20 cellular contexts compared by ENCODE assay signal in the genomic region with DNA sequence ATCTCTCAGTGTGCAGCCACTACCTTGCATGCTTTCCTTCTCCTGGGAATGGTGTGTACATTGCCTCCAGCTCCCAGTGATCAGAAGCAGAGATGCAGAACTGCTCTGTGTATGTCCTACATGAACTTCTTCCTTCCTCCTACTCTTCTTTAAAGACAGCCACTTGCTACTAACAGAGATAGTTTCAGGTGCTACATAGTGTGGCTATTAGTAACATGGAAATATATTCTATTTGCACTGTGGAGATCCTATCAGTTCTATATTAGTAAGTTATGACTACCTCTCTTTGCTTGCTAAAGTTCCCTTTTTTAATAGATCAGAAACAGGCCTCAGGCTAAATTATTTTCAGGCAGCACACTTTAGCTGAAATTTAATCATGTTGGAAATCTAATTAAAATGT.
DNase-seq lines count a peak whose midpoint lies in the region; ATAC-seq and TF ChIP-seq lines count a peak whose summit lies in the region.
"Had no signal": no experiment of that assay in that cellular context is flagged by ENCODE, and none has a peak within 500 bp of the region (broad histone marks: within the 10 kb centered on the region; RNA-seq: fewer than 3 reads in every experiment).

No MANE protein-coding gene starts in this region.

- POLR2A ChIA-PET in activated CD8-positive, alpha-beta T cell treated with anti-CD3 and anti-CD28 coated beads for 36 hours (lab: Charles Lee) = interaction anchor here (0.9 kb wide), 1 partner anchor 38 kb away, joined by 3 read pairs; no protein-coding TSS in a partner anchor
- POLR2A ChIA-PET in activated CD8-positive, alpha-beta T cell treated with anti-CD3 and anti-CD28 coated beads, Interleukin-2, amount 10 ng/mL, durations not matched to agents 7 days and 5 days (lab: Charles Lee) = no interaction called here

- no peak for DNase-seq in activated CD8-positive, alpha-beta T cell treated with anti-CD3 and anti-CD28 coated beads for 36 hours
- DNase-seq in activated CD8-positive, alpha-beta T cell treated with anti-CD3 and anti-CD28 coated beads, Interleukin-2, amount 10 ng/mL, durations not matched to agents 7 days and 5 days = no peak
- peak; percentile 33 for DNase-seq in CD1c-positive myeloid dendritic cell (ENCODE audit: extremely low spot score)
- no peak for DNase-seq in activated T-helper 2 cell treated with anti-CD3 and anti-CD28 coated beads, Interferon-gamma antibody, Interleukin-2, Interleukin-4, amounts not matched to agents 10 μg/mL and 5 μg/mL and 100 μg/mL, durations not matched to agents 14 hours and 24 hours and 36 hours (ENCODE audit: low spot score)
- DNase-seq in stimulated activated naive B cell treated with anti-CD40 and anti-IgM and Interleukin-4, amounts not matched to agents 10 μg/mL and 1 μg/mL and 100 μg/mL, for 72 hours = no peak
- DNase-seq: CD4-positive, alpha-beta memory T cell; COR-L47; DMS53; HCEC 1CT; NCI-H1048; NCI-H1417; NCI-H1694; NCI-H2029 treated with DMSO at 0.1 percent for 48 hours; NCI-H446 treated with DMSO at 0.1 percent for 48 hours; NCI-H526; SHP77 had no signal

- H3K27me3 Mint-ChIP-seq in activated CD8-positive, alpha-beta T cell treated with anti-CD3 and anti-CD28 coated beads for 36 hours = no peaks in the 10 kb centered on the region
- H3K27me3 Mint-ChIP-seq in activated CD8-positive, alpha-beta T cell treated with anti-CD3 and anti-CD28 coated beads, Interleukin-2, amount 10 ng/mL, durations not matched to agents 7 days and 5 days (ENCODE audit: low read depth) = no peaks in the 10 kb centered on the region
- H3K27me3 Mint-ChIP-seq in activated T-helper 2 cell treated with anti-CD3 and anti-CD28 coated beads, Interferon-gamma antibody, Interleukin-2, Interleukin-4, amounts not matched to agents 10 μg/mL and 5 μg/mL and 100 μg/mL, durations not matched to agents 14 hours and 24 hours and 36 hours (ENCODE audit: low read depth) = no peaks in the 10 kb centered on the region
- peaks cover 19 to 34% of the 10 kb centered on the region in 2 donors for H3K27me3 Mint-ChIP-seq in stimulated activated naive B cell treated with anti-CD40 and anti-IgM and Interleukin-4, amounts not matched to agents 10 μg/mL and 1 μg/mL and 100 μg/mL, for 72 hours

- TF ChIP-seq CTCF in activated CD8-positive, alpha-beta T cell treated with anti-CD3 and anti-CD28 coated beads for 36 hours (IDR thresholded peaks at IDR 0.05) = no peak

- ATAC-seq in activated CD8-positive, alpha-beta T cell treated with anti-CD3 and anti-CD28 coated beads for 36 hours = peak; percentile 15
- ATAC-seq in activated CD8-positive, alpha-beta T cell treated with anti-CD3 and anti-CD28 coated beads, Interleukin-2, amount 10 ng/mL, durations not matched to agents 7 days and 5 days = no peak
- peak in 1 of 2 donors; percentile 39 for ATAC-seq in stimulated activated naive B cell treated with anti-CD40 and anti-IgM and Interleukin-4, amounts not matched to agents 10 μg/mL and 1 μg/mL and 100 μg/mL, for 72 hours (replicated peaks)
- ATAC-seq in HG02884 (IDR thresholded peaks at IDR 0.05; ENCODE audit: unreplicated experiment) = no peak
- no peak for ATAC-seq in GM19452 (IDR thresholded peaks at IDR 0.05; ENCODE audit: unreplicated experiment)
- ATAC-seq: Panc1 had no signal

- peaks cover 46% of the 10 kb centered on the region for H3K4me1 Mint-ChIP-seq in activated CD8-positive, alpha-beta T cell treated with anti-CD3 and anti-CD28 coated beads for 36 hours (ENCODE audit: low read depth)
- H3K4me1 Mint-ChIP-seq in activated CD8-positive, alpha-beta T cell treated with anti-CD3 and anti-CD28 coated beads, Interleukin-2, amount 10 ng/mL, durations not matched to agents 7 days and 5 days (ENCODE audit: low read depth) = peaks cover 17% of the 10 kb centered on the region
- peaks cover 57% of the 10 kb centered on the region for H3K4me1 Mint-ChIP-seq in activated T-helper 2 cell treated with anti-CD3 and anti-CD28 coated beads, Interferon-gamma antibody, Interleukin-2, Interleukin-4, amounts not matched to agents 10 μg/mL and 5 μg/mL and 100 μg/mL, durations not matched to agents 14 hours and 24 hours and 36 hours (ENCODE audit: low read depth)
- H3K4me1 Mint-ChIP-seq in stimulated activated naive B cell treated with anti-CD40 and anti-IgM and Interleukin-4, amounts not matched to agents 10 μg/mL and 1 μg/mL and 100 μg/mL, for 72 hours = peaks cover 11 to 12% of the 10 kb centered on the region in 2 donors

- no peaks in the 10 kb centered on the region for H3K36me3 Mint-ChIP-seq in activated CD8-positive, alpha-beta T cell treated with anti-CD3 and anti-CD28 coated beads for 36 hours (ENCODE audit: low read depth)
- no peaks in the 10 kb centered on the region for H3K36me3 Mint-ChIP-seq in activated CD8-positive, alpha-beta T cell treated with anti-CD3 and anti-CD28 coated beads, Interleukin-2, amount 10 ng/mL, durations not matched to agents 7 days and 5 days (ENCODE audit: low read depth)
- no peaks in the 10 kb centered on the region for H3K36me3 Mint-ChIP-seq in activated T-helper 2 cell treated with anti-CD3 and anti-CD28 coated beads, Interferon-gamma antibody, Interleukin-2, Interleukin-4, amounts not matched to agents 10 μg/mL and 5 μg/mL and 100 μg/mL, durations not matched to agents 14 hours and 24 hours and 36 hours (ENCODE audit: low read depth)
- H3K36me3 Mint-ChIP-seq in stimulated activated naive B cell treated with anti-CD40 and anti-IgM and Interleukin-4, amounts not matched to agents 10 μg/mL and 1 μg/mL and 100 μg/mL, for 72 hours = no peaks in the 10 kb centered on the region
- H3K36me3 Mint-ChIP-seq: CD4-positive, alpha-beta memory T cell; IgD-negative memory B cell had no signal

- intact Hi-C loops in activated CD8-positive, alpha-beta T cell treated with anti-CD3 and anti-CD28 coated beads for 36 hours (cut with micrococcal nuclease) = loop anchor here (5.0 kb wide), 1 partner anchor 37 kb away; no protein-coding TSS in a partner anchor
- intact Hi-C loops in activated T-helper 2 cell treated with anti-CD3 and anti-CD28 coated beads, Interferon-gamma antibody, Interleukin-2, Interleukin-4, amounts not matched to agents 10 μg/mL and 5 μg/mL and 100 μg/mL, durations not matched to agents 14 hours and 24 hours and 36 hours (cut with micrococcal nuclease) = loop anchor here (5.0 kb wide), 1 partner anchor 402 kb away; no protein-coding TSS in a partner anchor

- CTCF ChIA-PET in activated CD8-positive, alpha-beta T cell treated with anti-CD3 and anti-CD28 coated beads for 36 hours (lab: Charles Lee) = no interaction called here
- CTCF ChIA-PET in activated CD8-positive, alpha-beta T cell treated with anti-CD3 and anti-CD28 coated beads, Interleukin-2, amount 10 ng/mL, durations not matched to agents 7 days and 5 days (lab: Charles Lee) = no interaction called here

- H3K4me3 Mint-ChIP-seq in activated CD8-positive, alpha-beta T cell treated with anti-CD3 and anti-CD28 coated beads for 36 hours = no peak overlapping the region
- H3K4me3 Mint-ChIP-seq in activated CD8-positive, alpha-beta T cell treated with anti-CD3 and anti-CD28 coated beads, Interleukin-2, amount 10 ng/mL, durations not matched to agents 7 days and 5 days = no peak overlapping the region
- H3K4me3 Mint-ChIP-seq in activated T-helper 2 cell treated with anti-CD3 and anti-CD28 coated beads, Interferon-gamma antibody, Interleukin-2, Interleukin-4, amounts not matched to agents 10 μg/mL and 5 μg/mL and 100 μg/mL, durations not matched to agents 14 hours and 24 hours and 36 hours (ENCODE audit: low read depth) = peak overlapping the region; percentile 30
- no peak overlapping the region for H3K4me3 Mint-ChIP-seq in stimulated activated naive B cell treated with anti-CD40 and anti-IgM and Interleukin-4, amounts not matched to agents 10 μg/mL and 1 μg/mL and 100 μg/mL, for 72 hours
- H3K4me3 Mint-ChIP-seq: CD4-positive, alpha-beta memory T cell; IgD-negative memory B cell had no signal

- no peak overlapping the region for H3K27ac Mint-ChIP-seq in activated CD8-positive, alpha-beta T cell treated with anti-CD3 and anti-CD28 coated beads for 36 hours
- H3K27ac Mint-ChIP-seq in activated CD8-positive, alpha-beta T cell treated with anti-CD3 and anti-CD28 coated beads, Interleukin-2, amount 10 ng/mL, durations not matched to agents 7 days and 5 days = no peak overlapping the region
- H3K27ac Mint-ChIP-seq in activated T-helper 2 cell treated with anti-CD3 and anti-CD28 coated beads, Interferon-gamma antibody, Interleukin-2, Interleukin-4, amounts not matched to agents 10 μg/mL and 5 μg/mL and 100 μg/mL, durations not matched to agents 14 hours and 24 hours and 36 hours = peak overlapping the region; percentile 62
- H3K27ac Mint-ChIP-seq in stimulated activated naive B cell treated with anti-CD40 and anti-IgM and Interleukin-4, amounts not matched to agents 10 μg/mL and 1 μg/mL and 100 μg/mL, for 72 hours = peak overlapping the region; percentile 70
- H3K27ac Mint-ChIP-seq: IgD-negative memory B cell had no signal

- no peaks in the 10 kb centered on the region for H3K9me3 Mint-ChIP-seq in activated CD8-positive, alpha-beta T cell treated with anti-CD3 and anti-CD28 coated beads for 36 hours
- H3K9me3 Mint-ChIP-seq in activated CD8-positive, alpha-beta T cell treated with anti-CD3 and anti-CD28 coated beads, Interleukin-2, amount 10 ng/mL, durations not matched to agents 7 days and 5 days (ENCODE audit: insufficient read depth) = no peaks in the 10 kb centered on the region
- H3K9me3 Mint-ChIP-seq in activated T-helper 2 cell treated with anti-CD3 and anti-CD28 coated beads, Interferon-gamma antibody, Interleukin-2, Interleukin-4, amounts not matched to agents 10 μg/mL and 5 μg/mL and 100 μg/mL, durations not matched to agents 14 hours and 24 hours and 36 hours = no peaks in the 10 kb centered on the region
- H3K9me3 Mint-ChIP-seq in stimulated activated naive B cell treated with anti-CD40 and anti-IgM and Interleukin-4, amounts not matched to agents 10 μg/mL and 1 μg/mL and 100 μg/mL, for 72 hours = no peaks in the 10 kb centered on the region

Comparison
In these comparisons a context has a peak if more than half of its experiments do, and no peak if none do; other contexts are left out.
1. H3K27ac Mint-ChIP-seq: peak in activated T-helper 2 cell treated with anti-CD3 and anti-CD28 coated beads, Interferon-gamma antibody, Interleukin-2, Interleukin-4, amounts not matched to agents 10 μg/mL and 5 μg/mL and 100 μg/mL, durations not matched to agents 14 hours and 24 hours and 36 hours (single experiment) and stimulated activated naive B cell treated with anti-CD40 and anti-IgM and Interleukin-4, amounts not matched to agents 10 μg/mL and 1 μg/mL and 100 μg/mL, for 72 hours (single experiment); none in activated CD8-positive, alpha-beta T cell treated with anti-CD3 and anti-CD28 coated beads for 36 hours (single experiment) and activated CD8-positive, alpha-beta T cell treated with anti-CD3 and anti-CD28 coated beads, Interleukin-2, amount 10 ng/mL, durations not matched to agents 7 days and 5 days (single experiment).